1 cellular context compared by ENCODE assay signal in genomic region chr4:77155631-77156345, GRCh38.
TF ChIP-seq lines count a peak whose summit lies in the region.

No MANE protein-coding gene starts in this region.

TF ChIP-seq in H1, 55 proteins besides CTCF, POLR2A, EP300 and RAD21 (continued from another document):
- peak; percentile 47; the same call in 1 of the 2 replicates for TF ChIP-seq TAF1 (IDR thresholded peaks at IDR 0.05; ENCODE audit: low read depth, low read length)
- TF ChIP-seq EZH2 (IDR thresholded peaks at IDR 0.05; ENCODE audit: low read depth, low read length, severe bottlenecking) = no peak
